In the genomic region with DNA sequence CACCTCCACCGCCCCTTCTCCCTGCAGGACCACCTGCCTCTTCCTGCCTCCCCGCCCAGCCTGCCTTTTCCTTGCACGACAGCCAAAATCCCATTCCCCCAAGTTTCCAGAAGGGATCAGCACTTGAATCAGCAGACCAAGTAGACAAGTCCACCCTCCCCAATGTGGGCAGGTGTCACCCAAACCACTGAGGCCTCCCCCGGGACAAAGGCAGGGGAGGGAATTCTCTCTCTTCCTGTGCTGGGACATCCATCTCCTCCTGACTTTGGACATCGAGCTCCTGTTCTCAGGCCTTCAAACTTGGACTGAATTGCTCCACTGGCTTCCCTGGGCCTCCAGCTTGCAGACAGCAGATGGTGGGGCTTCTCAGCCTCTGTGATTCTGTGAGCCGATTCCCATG, we compare ENCODE assay signal across 18 cellular contexts. TPM values are rescaled to one million over a fixed set of nuclear protein-coding genes. Genes with fewer than 3 reads are reported as not detected.
DNase-seq lines count a peak whose midpoint lies in the region; ATAC-seq, FAIRE-seq and TF ChIP-seq lines count a peak whose summit lies in the region.
"Had no signal": no experiment of that assay in that cellular context is flagged by ENCODE, and none has a peak within 500 bp of the region (broad histone marks: within the 10 kb centered on the region; RNA-seq: fewer than 3 reads in every experiment).

No MANE protein-coding gene starts in this region.

- H3K9me3 ChIP-seq in right cardiac atrium (ENCODE audit: control insufficient read depth, low read length) (no peaks in the 10 kb centered on the region), H1 (ENCODE audit: insufficient read depth in 2 of 2, low read depth in 1 of 2, low read length in 1 of 2) (peaks cover 4 to 5% of the 10 kb centered on the region in 2 experiments; a peak in 2 of 4 replicates), ascending aorta (peaks cover 0 to 9% of the 10 kb centered on the region in 2 donors)
- H3K9me3 ChIP-seq: SJCRH30 had no signal

- no peak overlapping the region for H3K23ac ChIP-seq in H1 (ENCODE audit: insufficient read length)

- peaks cover 0 to 11% of the 10 kb centered on the region in 2 donors for H3K36me3 Mint-ChIP-seq in stimulated activated naive B cell treated with anti-CD40 and anti-IgM and Interleukin-4, amounts not matched to agents 10 μg/mL and 1 μg/mL and 100 μg/mL, for 72 hours

- H2BK15ac ChIP-seq in H1 (ENCODE audit: low read length): no peak overlapping the region

- no peak overlapping the region for H4K8ac ChIP-seq in H1 (ENCODE audit: extremely low read depth, insufficient read depth, low read length)

- no peak for TF ChIP-seq RAD21 in H1 (IDR thresholded peaks at IDR 0.05 in 1 of 2, conservative IDR thresholded peaks at IDR 0.05 in 1 of 2; ENCODE audit: low read depth in 2 of 2, low read length in 2 of 2)

- H3K27ac ChIP-seq in right cardiac atrium (ENCODE audit: low read length) (no peak overlapping the region), H1 (ENCODE audit: low read depth, low read length) (no peak overlapping the region), ascending aorta (no peak overlapping the region)
- H3K27ac ChIP-seq: HL-60, SJCRH30 had no signal

- no peak for TF ChIP-seq EP300 in H1 (IDR thresholded peaks at IDR 0.05; ENCODE audit: borderline replicate concordance in 1 of 2, low read depth in 2 of 2, low read length in 2 of 2)

- H3K4me1 Mint-ChIP-seq in stimulated activated naive B cell treated with anti-CD40 and anti-IgM and Interleukin-4, amounts not matched to agents 10 μg/mL and 1 μg/mL and 100 μg/mL, for 72 hours: peaks cover 28 to 35% of the 10 kb centered on the region in 2 donors

- POLR2A ChIA-PET in H1 (lab: Charles Lee; ENCODE audit: partially characterized antibody): interaction anchor here (0.8 kb wide), 1 partner anchor 15 kb away, joined by 3 read pairs; no protein-coding TSS in a partner anchor

- H3K14ac ChIP-seq in H1 (ENCODE audit: insufficient read length): no peak overlapping the region

- no peak overlapping the region for H3K56ac ChIP-seq in H1 (replicated peaks; ENCODE audit: insufficient read length, low read depth, low read length)

- H3K9me3 Mint-ChIP-seq in stimulated activated naive B cell treated with anti-CD40 and anti-IgM and Interleukin-4, amounts not matched to agents 10 μg/mL and 1 μg/mL and 100 μg/mL, for 72 hours: peaks cover 6 to 7% of the 10 kb centered on the region in 2 donors

- no peaks in the 10 kb centered on the region for H3K27me3 ChIP-seq in right cardiac atrium (ENCODE audit: control insufficient read depth, insufficient read depth)
- H3K27me3 ChIP-seq in H1 (replicated peaks in 1 of 4; ENCODE audit: control insufficient read depth in 3 of 4, extremely low read depth in 1 of 4, insufficient read depth in 3 of 4, low read length in 3 of 4): 0 out of 7 replicates have a peak, but pooled peaks cover 0 to 2% (median 0%) of the 10 kb centered on the region in 4 experiments
- H3K27me3 ChIP-seq in ascending aorta: no peaks in the 10 kb centered on the region

- no peak overlapping the region for H3K9ac ChIP-seq in H1 (replicated peaks in 1 of 4; ENCODE audit: extremely low read depth in 1 of 4, low read depth in 3 of 4, low read length in 3 of 4)

- peak in 2 of 3 donors; percentile 3 to 10 for DNase-seq in right cardiac atrium
- no peak for DNase-seq in Right ventricle myocardium inferior (ENCODE audit: missing footprints)
- peak; percentile 55 for DNase-seq in NCI-H82 (lab: John Stamatoyannopoulos, UW)
- no peak for DNase-seq in H1 (ENCODE audit: low read depth in 1 of 2, low spot score in 2 of 2)
- DNase-seq in stimulated activated naive B cell treated with anti-CD40 and anti-IgM and Interleukin-4, amounts not matched to agents 10 μg/mL and 1 μg/mL and 100 μg/mL, for 72 hours: no peak
- no peak for DNase-seq in middle frontal gyrus (ENCODE audit: extremely low spot score, low spot score)
- no peak for DNase-seq in ascending aorta (ENCODE audit: low spot score in 2 of 2)
- DNase-seq: GDM1, KBM-7, NCI-H1092, NCI-H446 treated with DMSO at 0.1 percent for 48 hours, NCI-H748 treated with DMSO at 0.1 percent for 48 hours, SJCRH30 had no signal

- 57% methylated on average over 6 of the region's 6 CpGs for WGBS in right cardiac atrium
- WGBS in H1 (ENCODE audit: extremely low coverage in 1 of 2, insufficient coverage in 1 of 2, insufficient read length in 1 of 2, insufficient replicate concordance in 2 of 2, low coverage in 1 of 2, low lambda C conversion rate in 2 of 2, missing lambda C conversion rate in 1 of 2), 2 experiments: 85% methylated on average over 6 of the region's 6 CpGs; no CpG with 5 or more reads in 1 of the 2 experiments

- peak overlapping the region; percentile 66 to 75 for H3K4me3 Mint-ChIP-seq in stimulated activated naive B cell treated with anti-CD40 and anti-IgM and Interleukin-4, amounts not matched to agents 10 μg/mL and 1 μg/mL and 100 μg/mL, for 72 hours

- H3K4me1 ChIP-seq in right cardiac atrium (ENCODE audit: control insufficient read depth, insufficient read depth, low read length) (no peaks in the 10 kb centered on the region), H1 (replicated peaks in 1 of 4; ENCODE audit: control insufficient read depth in 3 of 4, insufficient read depth in 4 of 4, low read length in 3 of 4) (no peaks in the 10 kb centered on the region), ascending aorta (no peaks in the 10 kb centered on the region)
- H3K4me1 ChIP-seq: SJCRH30 had no signal

- no peak overlapping the region for H3K18ac ChIP-seq in H1 (ENCODE audit: extremely low read depth, low read length)

- ATAC-seq in right cardiac atrium: no peak
- no peak for ATAC-seq in Right ventricle myocardium inferior
- ATAC-seq in stimulated activated naive B cell treated with anti-CD40 and anti-IgM and Interleukin-4, amounts not matched to agents 10 μg/mL and 1 μg/mL and 100 μg/mL, for 72 hours (replicated peaks): peak; percentile 1 to 5
- no peak for ATAC-seq in HG03457 (IDR thresholded peaks at IDR 0.05; ENCODE audit: unreplicated experiment)
- ATAC-seq: HCT116 had no signal

- no peak overlapping the region for H3K4ac ChIP-seq in H1 (replicated peaks; ENCODE audit: insufficient read length, low read depth, low read length)

- FAIRE-seq in H1 (lab: Jason Lieb, UNC): no peak
- FAIRE-seq: GM12892 had no signal

- H4K5ac ChIP-seq in H1 (ENCODE audit: insufficient read length, low read depth, low read length): no peak overlapping the region

- no peak overlapping the region for H2AFZ ChIP-seq in H1 (ENCODE audit: low read length)

- H2BK12ac ChIP-seq in H1 (ENCODE audit: low read depth, low read length): no peak overlapping the region; the same call in 1 of the 2 replicates

- H2BK120ac ChIP-seq in H1 (replicated peaks; ENCODE audit: low read depth, low read length): no peak overlapping the region

- CTCF ChIA-PET in H1 (lab: Charles Lee; ENCODE audit: partially characterized antibody): interaction anchor here (0.7 to 1.5 kb wide), 7 partner anchors 10 to 596 kb away, joined by 3 to 7 read pairs (median 3); no protein-coding TSS in a partner anchor

- H3K4me2 ChIP-seq in H1 (ENCODE audit: insufficient read depth in 1 of 2, low read depth in 2 of 2, low read length in 2 of 2): no peak overlapping the region

- peaks cover 0 to 4% of the 10 kb centered on the region in 2 experiments for H4K20me1 ChIP-seq in H1 (replicated peaks in 1 of 2; ENCODE audit: control insufficient read depth in 1 of 2, insufficient read depth in 2 of 2, low read length in 2 of 2)

- H3K79me2 ChIP-seq in H1 (ENCODE audit: control insufficient read depth in 1 of 2, insufficient read depth in 2 of 2, low read length in 2 of 2): no peaks in the 10 kb centered on the region

- H2BK5ac ChIP-seq in H1 (ENCODE audit: low read depth, low read length): no peak overlapping the region

- H3K23me2 ChIP-seq in H1 (ENCODE audit: low read depth, low read length): peaks cover 15% of the 10 kb centered on the region; the same call in 1 of the 2 replicates

- H3K36me3 ChIP-seq in H1 (ENCODE audit: control insufficient read depth in 2 of 4, insufficient read depth in 4 of 4, low read length in 3 of 4) (no peaks in the 10 kb centered on the region), ascending aorta (no peaks in the 10 kb centered on the region)
- H3K36me3 ChIP-seq: SJCRH30 had no signal

- peaks cover 16 to 18% of the 10 kb centered on the region in 2 donors for H3K27me3 Mint-ChIP-seq in stimulated activated naive B cell treated with anti-CD40 and anti-IgM and Interleukin-4, amounts not matched to agents 10 μg/mL and 1 μg/mL and 100 μg/mL, for 72 hours

- no peak overlapping the region for H4K91ac ChIP-seq in H1 (replicated peaks; ENCODE audit: insufficient read length, low read length)

- no peak overlapping the region for H2BK20ac ChIP-seq in H1 (ENCODE audit: low read length)

- H2AK5ac ChIP-seq in H1 (ENCODE audit: low read depth, low read length): 0 out of 2 replicates have a peak overlapping the region, but pooled peaks have one; percentile 13

- intact Hi-C loops in right cardiac atrium (cut with DNase I) (no loop called here), Right ventricle myocardium inferior (cut with DNase I) (no loop called here), ascending aorta (cut with DNase I) (no loop called here)

- TF ChIP-seq CTCF in H1 (IDR thresholded peaks at IDR 0.05; ENCODE audit: control extremely low read depth in 1 of 3, insufficient read depth in 1 of 3, low read depth in 1 of 3, low read length in 3 of 3) (no peak), ascending aorta (IDR thresholded peaks at IDR 0.05) (no peak)

- TF ChIP-seq POLR2A in H1 (IDR thresholded peaks at IDR 0.05; ENCODE audit: control extremely low read depth in 1 of 2, low read depth in 2 of 2, low read length in 2 of 2): no peak

- H3K79me1 ChIP-seq in H1 (ENCODE audit: low read depth, low read length): no peaks in the 10 kb centered on the region

- peak overlapping the region; percentile 65 for H3K27ac Mint-ChIP-seq in stimulated activated naive B cell treated with anti-CD40 and anti-IgM and Interleukin-4, amounts not matched to agents 10 μg/mL and 1 μg/mL and 100 μg/mL, for 72 hours

- no peak overlapping the region for H3K4me3 ChIP-seq in right cardiac atrium (ENCODE audit: low read length)
- H3K4me3 ChIP-seq in H1 (ENCODE audit: extremely low read depth in 1 of 4, insufficient read depth in 2 of 4, low read depth in 3 of 4, low read length in 4 of 4): no peak overlapping the region
- H3K4me3 ChIP-seq in ascending aorta: no peak overlapping the region
- H3K4me3 ChIP-seq: SJCRH30 had no signal

RNA-seq across cellular contexts. Expression of gene PSMG3, which starts 21.6 kb away (rescaled TPM):
- total RNA-seq in right cardiac atrium (10 to 100 TPM; 11.6 to 16.2 (median 13.9) TPM), Right ventricle myocardium inferior (13.3 TPM), ascending aorta (34.1 TPM)
- polyA plus RNA-seq in right cardiac atrium (27.6 TPM), H1 (2011; rRNA removed) (62.0 and 69.8 TPM in 2 replicates)
- total RNA-seq in H1 (2021; fragmentation: NEBNext Ultra II Directional; extraction: Animal tissue kit (Norgen Biotek cat#: 25700)): 30.2 and 32.0 TPM in 2 replicates
- polyA plus RNA-seq in H1 (2011; cell fraction: cytosol; rRNA removed): 85.4 TPM
- 57.2 TPM for polyA plus RNA-seq in H1 (2011; cell fraction: nucleus; rRNA removed)
- 36.8 to 57.3 TPM (median 50.2 TPM) in 4 replicates for polyA plus RNA-seq in H1 (2012, experiment 1 of 2)
- 57.9 TPM for polyA plus RNA-seq in H1 (2012, experiment 2 of 2)
- polyA plus RNA-seq in H1 (2013, experiment 1 of 2): 21.9 TPM
- 20.0 TPM for polyA plus RNA-seq in H1 (2013, experiment 2 of 2)
- polyA minus RNA-seq in H1 (2011; rRNA and poly(A)+ RNA removed): 10.6 and 11.2 TPM in 2 replicates
- 13.8 TPM for polyA minus RNA-seq in H1 (2011; cell fraction: cytosol; rRNA and poly(A)+ RNA removed)
- 9.8 TPM for polyA minus RNA-seq in H1 (2011; cell fraction: nucleus; rRNA and poly(A)+ RNA removed)

RNA-seq across cellular contexts. Expression of gene TMEM184A, which starts 35.4 kb away (rescaled TPM):
- total RNA-seq in right cardiac atrium: under 1 TPM in 3 of 4 donors, not detected in 1; 0.26 to 0.62 (median 0.49) TPM
- polyA plus RNA-seq in right cardiac atrium: 0.38 TPM
- total RNA-seq in Right ventricle myocardium inferior: 0.32 TPM
- total RNA-seq in H1 (2021; fragmentation: NEBNext Ultra II Directional; extraction: Animal tissue kit (Norgen Biotek cat#: 25700)): 1.5 and 1.8 TPM in 2 replicates
- polyA plus RNA-seq in H1 (2011; rRNA removed): 2.1 and 3.0 TPM in 2 replicates
- 2.0 TPM for polyA plus RNA-seq in H1 (2011; cell fraction: cytosol; rRNA removed)
- polyA plus RNA-seq in H1 (2011; cell fraction: nucleus; rRNA removed): 11.1 TPM
- 1.0 to 1.7 TPM (median 1.3 TPM) in 4 replicates for polyA plus RNA-seq in H1 (2012, experiment 1 of 2)
- polyA plus RNA-seq in H1 (2012, experiment 2 of 2): 0.89 TPM
- 1.6 TPM for polyA plus RNA-seq in H1 (2013, experiment 1 of 2)
- 1.3 TPM for polyA plus RNA-seq in H1 (2013, experiment 2 of 2)
- polyA minus RNA-seq in H1 (2011; rRNA and poly(A)+ RNA removed): 1.5 and 2.9 TPM in 2 replicates
- polyA minus RNA-seq in H1 (2011; cell fraction: cytosol; rRNA and poly(A)+ RNA removed): 2.5 TPM
- 5.4 TPM for polyA minus RNA-seq in H1 (2011; cell fraction: nucleus; rRNA and poly(A)+ RNA removed)
- total RNA-seq in ascending aorta: not detected
- total RNA-seq: RPMI7951, SJCRH30 had no signal

Comparison
In these comparisons a context has a peak if more than half of its experiments do, and no peak if none do; other contexts are left out.
1. DNase-seq: peak in right cardiac atrium (2 of 3) and NCI-H82 (single experiment); none in Right ventricle myocardium inferior (single experiment), H1 (0 of 2), stimulated activated naive B cell treated with anti-CD40 and anti-IgM and Interleukin-4, amounts not matched to agents 10 μg/mL and 1 μg/mL and 100 μg/mL, for 72 hours (single experiment), middle frontal gyrus (single experiment) and ascending aorta (0 of 2).
2. ATAC-seq: peak in stimulated activated naive B cell treated with anti-CD40 and anti-IgM and Interleukin-4, amounts not matched to agents 10 μg/mL and 1 μg/mL and 100 μg/mL, for 72 hours (2 of 2); none in right cardiac atrium (0 of 2), Right ventricle myocardium inferior (single experiment) and HG03457 (single experiment).